In genomic region chr9:114721491-114722362, GRCh38 we compare ENCODE assay signal across 16 cellular contexts. TPM values are rescaled to one million over a fixed set of nuclear protein-coding genes. Genes with fewer than 3 reads are reported as not detected.
DNase-seq lines count a peak whose midpoint lies in the region; ATAC-seq, FAIRE-seq and TF ChIP-seq lines count a peak whose summit lies in the region.
"Had no signal": no experiment of that assay in that cellular context is flagged by ENCODE, and none has a peak within 500 bp of the region (broad histone marks: within the 10 kb centered on the region; RNA-seq: fewer than 3 reads in every experiment).

No MANE protein-coding gene starts in this region.

- FAIRE-seq in kidney (lab: Jason Lieb, UNC) = no peak
- FAIRE-seq: GM12892 had no signal

- H3K27ac Mint-ChIP-seq in stimulated activated naive CD8-positive, alpha-beta T cell treated with anti-CD3 and anti-CD28 coated beads, Interleukin-15, amount 100 ng/mL, for 72 hours = peak overlapping the region; percentile 71 to 94
- H3K27ac Mint-ChIP-seq: CD14-positive monocyte had no signal

- no peaks in the 10 kb centered on the region for H3K27me3 Mint-ChIP-seq in stimulated activated naive CD8-positive, alpha-beta T cell treated with anti-CD3 and anti-CD28 coated beads, Interleukin-15, amount 100 ng/mL, for 72 hours

- H3K4me3 ChIP-seq in PC-3 (ENCODE audit: low read length) (no peak overlapping the region), kidney (ENCODE audit: low read length in 2 of 2) (no peak overlapping the region)
- H3K4me3 ChIP-seq: lung, MG63 had no signal

- no peak for TF ChIP-seq CTCF in PC-3 (conservative IDR thresholded peaks at IDR 0.05; ENCODE audit: low read depth, low read length)
- no peak for TF ChIP-seq CTCF in kidney (IDR thresholded peaks at IDR 0.05; ENCODE audit: borderline replicate concordance, extremely low read depth, insufficient read depth)

- intact Hi-C loops in PC-3 (cut with micrococcal nuclease) = no loop called here
- intact Hi-C loops in kidney (cut with DNase I) = no loop called here

- H3F3A ChIP-seq in PC-3 (ENCODE audit: low read length, unreplicated experiment) = no peaks in the 10 kb centered on the region

- H3K27me3 ChIP-seq in PC-3 (ENCODE audit: low read length) = no peaks in the 10 kb centered on the region
- H3K27me3 ChIP-seq: MG63 had no signal

- no peaks in the 10 kb centered on the region for H3K9me3 ChIP-seq in PC-3 (ENCODE audit: low read length)
- H3K9me3 ChIP-seq in kidney (ENCODE audit: control insufficient read depth in 1 of 2, low read length in 2 of 2) = no peaks in the 10 kb centered on the region

- peak overlapping the region; percentile 97 for H3K27ac ChIP-seq in PC-3 (ENCODE audit: low read length)
- H3K27ac ChIP-seq in kidney (ENCODE audit: low read depth in 2 of 2, low read length in 2 of 2) = no peak overlapping the region

- CTCF ChIA-PET in PC-3 (lab: Charles Lee) = interaction anchor here (0.5 kb wide), 1 partner anchor 295 kb away, joined by 3 read pairs; no protein-coding TSS in a partner anchor

- peaks cover 20 to 28% of the 10 kb centered on the region in 2 donors for H3K9me3 Mint-ChIP-seq in stimulated activated naive CD8-positive, alpha-beta T cell treated with anti-CD3 and anti-CD28 coated beads, Interleukin-15, amount 100 ng/mL, for 72 hours

- POLR2A ChIA-PET in PC-3 (lab: Charles Lee; ENCODE audit: unreplicated experiment) = no interaction called here

- no peak overlapping the region for H3K4me3 Mint-ChIP-seq in stimulated activated naive CD8-positive, alpha-beta T cell treated with anti-CD3 and anti-CD28 coated beads, Interleukin-15, amount 100 ng/mL, for 72 hours
- H3K4me3 Mint-ChIP-seq: CD14-positive monocyte had no signal

- H3K9ac ChIP-seq in PC-3 (ENCODE audit: low read length) = peak overlapping the region; percentile 76
- H3K9ac ChIP-seq in kidney (ENCODE audit: low read length in 2 of 2) = no peak overlapping the region

- BruUV-seq in PC-3 (replicated peaks; lab: Mats Ljungman, UMichigan) = no TSS peak

- no peaks in the 10 kb centered on the region for H3K9me2 ChIP-seq in PC-3 (replicated peaks; ENCODE audit: low read length)

- no peaks in the 10 kb centered on the region for H3K36me3 ChIP-seq in PC-3 (ENCODE audit: low read depth, low read length)
- H3K36me3 ChIP-seq in kidney (ENCODE audit: control insufficient read depth in 1 of 2, insufficient read depth in 2 of 2, low read length in 2 of 2) = no peaks in the 10 kb centered on the region
- H3K36me3 ChIP-seq: MG63 had no signal

- no peaks in the 10 kb centered on the region for H4K20me1 ChIP-seq in PC-3 (ENCODE audit: low read length)

- no peak overlapping the region for H2AFZ ChIP-seq in PC-3 (ENCODE audit: low read length)

- peaks cover 50% of the 10 kb centered on the region for H3K4me1 ChIP-seq in PC-3 (ENCODE audit: insufficient read depth, low read length)
- no peaks in the 10 kb centered on the region for H3K4me1 ChIP-seq in kidney (ENCODE audit: control insufficient read depth in 1 of 2, insufficient read depth in 1 of 2, low read depth in 1 of 2, low read length in 2 of 2)

- peak overlapping the region; percentile 38 for H3K4me2 ChIP-seq in PC-3 (ENCODE audit: low read length)

- DNase-seq in stimulated activated naive CD8-positive, alpha-beta T cell treated with anti-CD3 and anti-CD28 coated beads, Interleukin-15, amount 100 ng/mL, for 72 hours = no peak
- DNase-seq in stimulated activated naive CD8-positive, alpha-beta T cell treated with anti-CD3 and anti-CD28 coated beads, Interleukin-15, Interleukin-2, amounts not matched to agents 100 U/mL and 50 U/mL, for 24 hours = no peak
- DNase-seq in PC-3 (peak; percentile 70), fibroblast of gingiva (ENCODE audit: low read depth) (peak; percentile 92), NCI-H1092 (lab: John Stamatoyannopoulos, UW) (no peak), kidney (no peak), GDM1 (lab: John Stamatoyannopoulos, UW) (no peak)
- DNase-seq: activated CD4-positive, alpha-beta T cell treated with anti-CD3 and anti-CD28 coated beads for 48 hours; MG63; right cardiac atrium; Right ventricle myocardium superior had no signal

- H3K79me2 ChIP-seq in PC-3 (ENCODE audit: low read length) = no peaks in the 10 kb centered on the region

- ATAC-seq in stimulated activated naive CD8-positive, alpha-beta T cell treated with anti-CD3 and anti-CD28 coated beads, Interleukin-15, amount 100 ng/mL, for 72 hours = no peak
- no peak for ATAC-seq in stimulated activated naive CD8-positive, alpha-beta T cell treated with anti-CD3 and anti-CD28 coated beads, Interleukin-15, Interleukin-2, amounts not matched to agents 100 U/mL and 50 U/mL, for 24 hours
- peak; percentile 22 for ATAC-seq in PC-3
- ATAC-seq in HG03108 (IDR thresholded peaks at IDR 0.05; ENCODE audit: unreplicated experiment) = no peak
- ATAC-seq: right cardiac atrium had no signal

- peaks cover 85% of the 10 kb centered on the region for H3K4me1 Mint-ChIP-seq in stimulated activated naive CD8-positive, alpha-beta T cell treated with anti-CD3 and anti-CD28 coated beads, Interleukin-15, amount 100 ng/mL, for 72 hours
- H3K4me1 Mint-ChIP-seq: CD14-positive monocyte had no signal

RNA-seq across cellular contexts. Expression of gene TEX48, which starts 39.7 kb away (rescaled TPM):
- 2.4 TPM in 1 of 2 replicates, not detected in the other for total RNA-seq in PC-3 (2014; rRNA removed)
- not detected for total RNA-seq in kidney
- polyA plus RNA-seq in kidney (ENCODE audit: insufficient read depth, low read depth, low replicate concordance) = not detected
- total RNA-seq: lung, right cardiac atrium, Right ventricle myocardium superior had no signal
- polyA plus RNA-seq: CD14-positive monocyte, esophagus, lung, right cardiac atrium had no signal

Comparison
In these comparisons a context has a peak if more than half of its experiments do, and no peak if none do; other contexts are left out.
1. DNase-seq: peak in PC-3 (single experiment) and fibroblast of gingiva (single experiment); none in stimulated activated naive CD8-positive, alpha-beta T cell treated with anti-CD3 and anti-CD28 coated beads, Interleukin-15, amount 100 ng/mL, for 72 hours (0 of 2), stimulated activated naive CD8-positive, alpha-beta T cell treated with anti-CD3 and anti-CD28 coated beads, Interleukin-15, Interleukin-2, amounts not matched to agents 100 U/mL and 50 U/mL, for 24 hours (single experiment), NCI-H1092 (single experiment), kidney (single experiment) and GDM1 (single experiment).